In genomic region chr14:22829661-22830328, GRCh38 we compare ENCODE assay signal across 8 cellular contexts. TPM values are rescaled to one million over a fixed set of nuclear protein-coding genes. Genes with fewer than 3 reads are reported as not detected.
DNase-seq lines count a peak whose midpoint lies in the region; ATAC-seq and TF ChIP-seq lines count a peak whose summit lies in the region.

MRPL52 (plus strand) TSS chr14:22829887; CDS start chr14:22829913, 26 bp downstream.

- no peaks in the 10 kb centered on the region for H3K9me3 Mint-ChIP-seq in immature natural killer cell

- H4K20me1 ChIP-seq in mammary epithelial cell (ENCODE audit: insufficient read depth, low read length) = no peaks in the 10 kb centered on the region

- H3K4me3 ChIP-seq in A673 (ENCODE audit: low read depth, low read length, poor library complexity, severe bottlenecking) (peak within 1 kb of the TSS; percentile 91), WERI-Rb-1 (ENCODE audit: low read depth, low read length) (peak within 1 kb of the TSS; percentile 89), mammary epithelial cell (replicated peaks in 1 of 3; ENCODE audit: insufficient read depth in 1 of 3, low read depth in 2 of 3, low read length in 3 of 3) (peak within 1 kb of the TSS; percentile 62 to 97 (median 83)), spleen (peak within 1 kb of the TSS; percentile 68 to 92 (median 82))

- BruUV-seq in A673 (replicated peaks; lab: Mats Ljungman, UMichigan) (no TSS peak), mammary epithelial cell (replicated peaks; lab: Mats Ljungman, UMichigan) (TSS peak; percentile 31)

- peaks cover 9 to 22% (median 15%) of the 10 kb centered on the region in 3 donors for H3K36me3 Mint-ChIP-seq in immature natural killer cell

- CTCF ChIA-PET in A673 (lab: Charles Lee) = interaction anchor here (0.6 to 1.9 kb wide), 2 partner anchors 11 to 23 kb away, joined by 4 to 5 read pairs; no protein-coding TSS in a partner anchor
- CTCF ChIA-PET in mammary epithelial cell (lab: Charles Lee; ENCODE audit: low non-redundant PET) = interaction anchor here (0.6 kb wide), 1 partner anchor 172 kb away, joined by 6 read pairs; no protein-coding TSS in a partner anchor

- H3K27ac ChIP-seq in A673 (ENCODE audit: low read depth, low read length, poor library complexity, severe bottlenecking) (peak within 1 kb of the TSS; percentile 85), WERI-Rb-1 (peak within 1 kb of the TSS; percentile 32), mammary epithelial cell (ENCODE audit: insufficient read depth, low read depth, low read length) (peak within 1 kb of the TSS; percentile 72), spleen (peak within 1 kb of the TSS; percentile 67 to 94 (median 88))

- H3K4me3 Mint-ChIP-seq in immature natural killer cell = peak within 1 kb of the TSS; percentile 82 to 93 (median 90)

- WGBS in mammary epithelial cell (ENCODE audit: low coverage, missing lambda C conversion rate) = 1% methylated on average over 31 of the region's 38 CpGs
- 0 to 1% (median 1%) methylated on average over 37 to 38 of the region's 38 CpGs for WGBS in spleen, 5 donors

- peaks cover 11% of the 10 kb centered on the region for H3K4me1 ChIP-seq in A673 (ENCODE audit: insufficient read depth, low read length, poor library complexity, severe bottlenecking)
- peaks cover 3% of the 10 kb centered on the region for H3K4me1 ChIP-seq in mammary epithelial cell (ENCODE audit: insufficient read depth, low read length)
- H3K4me1 ChIP-seq in spleen = peaks cover 6 to 48% (median 29%) of the 10 kb centered on the region in 6 donors

- no peak for TF ChIP-seq CTCF in A673 (conservative IDR thresholded peaks at IDR 0.05; ENCODE audit: low read depth, low read length)
- no peak for TF ChIP-seq CTCF in WERI-Rb-1 (IDR thresholded peaks at IDR 0.05; ENCODE audit: low read depth, low read length)
- peak in 1 of 2 donors; percentile 13 for TF ChIP-seq CTCF in mammary epithelial cell (conservative IDR thresholded peaks at IDR 0.05 in 1 of 2, IDR thresholded peaks at IDR 0.05 in 1 of 2; ENCODE audit: extremely low read depth in 1 of 2, insufficient read depth in 1 of 2, low read depth in 1 of 2, low read length in 2 of 2)
- peak in 1 of 11 experiments; percentile 15 for TF ChIP-seq CTCF in spleen (IDR thresholded peaks at IDR 0.05 in 8 of 11, conservative IDR thresholded peaks at IDR 0.05 in 3 of 11)

- peak within 1 kb of the TSS; percentile 98 for H3K4me2 ChIP-seq in mammary epithelial cell (ENCODE audit: insufficient read depth, low read depth, low read length)

- POLR2A ChIA-PET in A673 (lab: Charles Lee; ENCODE audit: low non-redundant PET) = no interaction called here

- DNase-seq in A673 (ENCODE audit: low spot score) = peak; percentile 95
- peak; percentile 92 for DNase-seq in NCI-H2196 (lab: John Stamatoyannopoulos, UW; ENCODE audit: unreplicated experiment)
- peak; percentile 89 for DNase-seq in WERI-Rb-1
- peak; percentile 79 for DNase-seq in mammary epithelial cell
- DNase-seq in immature natural killer cell = peak; percentile 82 to 85 (median 85)
- DNase-seq in spleen = peak; percentile 98

- TF ChIP-seq POLR2A in spleen (IDR thresholded peaks at IDR 0.05) = no peak

- H3K9me3 ChIP-seq in A673 (ENCODE audit: low read depth, low read length, poor library complexity, severe bottlenecking) = no peaks in the 10 kb centered on the region
- H3K9me3 ChIP-seq in WERI-Rb-1 (ENCODE audit: severe bottlenecking) = peaks cover 4% of the 10 kb centered on the region
- no peaks in the 10 kb centered on the region for H3K9me3 ChIP-seq in mammary epithelial cell (replicated peaks; ENCODE audit: insufficient read depth, low read length)
- no peaks in the 10 kb centered on the region for H3K9me3 ChIP-seq in spleen

- ATAC-seq in GM18867 (IDR thresholded peaks at IDR 0.05; ENCODE audit: unreplicated experiment) = peak; percentile 85
- peak; percentile 81 for ATAC-seq in HG03103 (IDR thresholded peaks at IDR 0.05; ENCODE audit: low read depth, unreplicated experiment)

- intact Hi-C loops in A673 (cut with micrococcal nuclease; ENCODE audit: unreplicated experiment) (no loop called here), mammary epithelial cell (cut with micrococcal nuclease) (no loop called here), spleen (cut with DNase I; ENCODE audit: low total_unique reads) (no loop called here)

- H3K27ac Mint-ChIP-seq in immature natural killer cell = peak within 1 kb of the TSS; percentile 88 to 93 (median 91)

- dilution Hi-C loops in mammary epithelial cell (cut with HindIII; ENCODE audit: low sequenced_read_pairs) = no loop called here

- no peaks in the 10 kb centered on the region for H3K27me3 ChIP-seq in A673 (replicated peaks; ENCODE audit: insufficient read depth, low read depth, low read length, poor library complexity)
- H3K27me3 ChIP-seq in WERI-Rb-1 (ENCODE audit: insufficient read depth, low read depth, severe bottlenecking) = no peaks in the 10 kb centered on the region
- no peaks in the 10 kb centered on the region for H3K27me3 ChIP-seq in mammary epithelial cell (ENCODE audit: insufficient read depth, low read length)
- no peaks in the 10 kb centered on the region for H3K27me3 ChIP-seq in spleen (replicated peaks in 1 of 7)

- peaks cover 40% of the 10 kb centered on the region for H3K79me2 ChIP-seq in mammary epithelial cell (ENCODE audit: insufficient read depth, low read length)

- peaks cover 5 to 14% (median 7%) of the 10 kb centered on the region in 3 donors for H3K27me3 Mint-ChIP-seq in immature natural killer cell (ENCODE audit: low read depth in 3 of 3)

- H3K36me3 ChIP-seq in A673 (ENCODE audit: insufficient read depth, low read length, poor library complexity, severe bottlenecking) (peaks cover 25% of the 10 kb centered on the region), WERI-Rb-1 (peaks cover 15% of the 10 kb centered on the region), mammary epithelial cell (ENCODE audit: insufficient read depth, low read length) (peaks cover 12% of the 10 kb centered on the region), spleen (peaks cover 0 to 36% (median 20%) of the 10 kb centered on the region in 6 donors)

- peak within 1 kb of the TSS; percentile 91 for H3K9ac ChIP-seq in mammary epithelial cell (ENCODE audit: insufficient read depth, low read length)

- peak within 1 kb of the TSS; percentile 96 for H2AFZ ChIP-seq in mammary epithelial cell (ENCODE audit: low read depth, low read length)

- in situ Hi-C loops in mammary epithelial cell (cut with MboI; ENCODE audit: low sequenced_read_pairs in 2 of 2) = loop anchor here in 1 of 2 donors (25.0 kb wide), 1 partner anchor 267 kb away; no protein-coding TSS in a partner anchor

- peaks cover 19 to 20% of the 10 kb centered on the region in 2 donors for H3K4me1 Mint-ChIP-seq in immature natural killer cell

RNA-seq across cellular contexts. Expression of gene MRPL52, which starts in this region (rescaled TPM):
- 169 and 187 TPM in 2 replicates for total RNA-seq in A673 (2021)
- total RNA-seq in mammary epithelial cell = 100 to 1,000 TPM in 1 of 2 donors, 10 to 100 TPM in 1; 20.3 to 126 TPM
- polyA plus RNA-seq in mammary epithelial cell = 61.5 TPM
- polyA minus RNA-seq in mammary epithelial cell = 3.8 TPM
- 100 to 1,000 TPM in 2 of 3 donors, 10 to 100 TPM in 1; 56.8 to 188 (median 147) TPM for polyA plus RNA-seq in immature natural killer cell
- 100 to 1,000 TPM in 1 of 7 donors, 10 to 100 TPM in 6; 55.2 to 111 (median 62.8) TPM for total RNA-seq in spleen
- 100 to 1,000 TPM in 2 of 3 donors, 10 to 100 TPM in 1; 88.8 to 138 (median 137) TPM for polyA plus RNA-seq in spleen

Comparison
In these comparisons a context has a peak if more than half of its experiments do, and no peak if none do; other contexts are left out.
1. Peak in every context shown above with its lines: DNase-seq, ATAC-seq, H3K4me3 ChIP-seq and H3K27ac ChIP-seq.
2. H3K27ac ChIP-seq: peak in every context shown above with its lines; median percentile 88 in spleen; 85 in A673; 72 in mammary epithelial cell; 32 in WERI-Rb-1.